ENCODE assay signal across 18 cellular contexts in genomic region chr6:34319471-34319885, GRCh38.
A peak's percentile ranks its signal among the peaks of the same experiment; 100 is the strongest.
DNase-seq lines count a peak whose midpoint lies in the region; ATAC-seq, FAIRE-seq and TF ChIP-seq lines count a peak whose summit lies in the region.
"Had no signal": no experiment of that assay in that cellular context is flagged by ENCODE, and none has a peak within 500 bp of the region (broad histone marks: within the 10 kb centered on the region; RNA-seq: fewer than 3 reads in every experiment).

No MANE protein-coding gene starts in this region.

- peaks cover 0 to 2% (median 0%) of the 10 kb centered on the region in 7 donors for H3K9me3 Mint-ChIP-seq in CD14-positive monocyte
- H3K9me3 Mint-ChIP-seq: activated T-helper 2 cell treated with anti-CD3 and anti-CD28 coated beads, Interferon-gamma antibody, Interleukin-2, Interleukin-4, amounts not matched to agents 10 μg/mL and 5 μg/mL and 100 μg/mL, durations not matched to agents 14 hours and 24 hours and 36 hours; brain; T-helper 1 cell treated with Interleukin-12 subunit alpha and Interleukin-12 subunit beta and Interleukin-4 antibody, amounts not matched to agents 30 μg/mL and 1 μg/mL, for 36 hours had no signal

- BruUV-seq in PC-3 (replicated peaks; lab: Mats Ljungman, UMichigan): no TSS peak

- 63 to 64% methylated on average over 4 of the region's 4 CpGs for WGBS in pancreas, 2 donors

- H3K27ac ChIP-seq in PC-3 (ENCODE audit: low read length) (no peak overlapping the region), pancreas (peak overlapping the region in 2 of 4 donors; percentile 18 to 27), upper lobe of right lung (no peak overlapping the region)
- H3K27ac ChIP-seq: parathyroid adenoma had no signal

- H3K9me2 ChIP-seq in PC-3 (replicated peaks; ENCODE audit: low read length): no peaks in the 10 kb centered on the region

- DNase-seq in CD14-positive monocyte (ENCODE audit: low spot score) (no peak), PC-3 (peak; percentile 46), epithelial cell of proximal tubule (ENCODE audit: low read depth) (peak; percentile 87), pancreas (no peak), SHP77 (lab: John Stamatoyannopoulos, UW) (no peak), upper lobe of right lung (no peak), NCI-H82 (lab: John Stamatoyannopoulos, UW) (no peak)
- DNase-seq: AML-193, DND-41, NCI-H1417, NCI-H446 treated with DMSO at 0.1 percent for 48 hours had no signal

- no peaks in the 10 kb centered on the region for H4K20me1 ChIP-seq in PC-3 (ENCODE audit: low read length)

- H3K36me3 ChIP-seq in PC-3 (ENCODE audit: low read depth, low read length) (no peaks in the 10 kb centered on the region), pancreas (no peaks in the 10 kb centered on the region), upper lobe of right lung (no peaks in the 10 kb centered on the region)

- H3K27ac Mint-ChIP-seq in CD14-positive monocyte: peak overlapping the region in 6 of 7 donors; percentile 1 to 87 (median 46)
- H3K27ac Mint-ChIP-seq: T-helper 1 cell treated with Interleukin-12 subunit alpha and Interleukin-12 subunit beta and Interleukin-4 antibody, amounts not matched to agents 30 μg/mL and 1 μg/mL, for 36 hours had no signal

- CTCF ChIA-PET in PC-3 (lab: Charles Lee): no interaction called here

- H3K27me3 ChIP-seq in PC-3 (ENCODE audit: low read length) (no peaks in the 10 kb centered on the region), pancreas (no peaks in the 10 kb centered on the region), upper lobe of right lung (no peaks in the 10 kb centered on the region)

- H3K27me3 Mint-ChIP-seq in CD14-positive monocyte (ENCODE audit: low read depth in 3 of 3): no peaks in the 10 kb centered on the region
- H3K27me3 Mint-ChIP-seq: brain had no signal

- no peaks in the 10 kb centered on the region for H3K9me3 ChIP-seq in PC-3 (ENCODE audit: low read length)
- H3K9me3 ChIP-seq in pancreas: no peaks in the 10 kb centered on the region
- no peaks in the 10 kb centered on the region for H3K9me3 ChIP-seq in upper lobe of right lung

- H3K4me3 Mint-ChIP-seq in CD14-positive monocyte: no peak overlapping the region
- H3K4me3 Mint-ChIP-seq: brain; T-helper 1 cell treated with Interleukin-12 subunit alpha and Interleukin-12 subunit beta and Interleukin-4 antibody, amounts not matched to agents 30 μg/mL and 1 μg/mL, for 36 hours had no signal

- H3K4me1 ChIP-seq in PC-3 (ENCODE audit: insufficient read depth, low read length) (no peaks in the 10 kb centered on the region), pancreas (peaks cover 0 to 19% (median 8%) of the 10 kb centered on the region in 3 donors), upper lobe of right lung (peaks cover 25% of the 10 kb centered on the region)

- TF ChIP-seq CTCF in CD14-positive monocyte (IDR thresholded peaks at IDR 0.05): no peak
- no peak for TF ChIP-seq CTCF in PC-3 (conservative IDR thresholded peaks at IDR 0.05; ENCODE audit: low read depth, low read length)
- TF ChIP-seq CTCF in epithelial cell of proximal tubule (conservative IDR thresholded peaks at IDR 0.05; ENCODE audit: low read depth, low read length): no peak
- no peak for TF ChIP-seq CTCF in pancreas (IDR thresholded peaks at IDR 0.05)
- no peak for TF ChIP-seq CTCF in upper lobe of right lung (IDR thresholded peaks at IDR 0.05)

- H3K4me1 Mint-ChIP-seq in CD14-positive monocyte: peaks cover 54% of the 10 kb centered on the region

- H3K9ac ChIP-seq in PC-3 (ENCODE audit: low read length): no peak overlapping the region
- H3K9ac ChIP-seq: parathyroid adenoma had no signal

- H3F3A ChIP-seq in PC-3 (ENCODE audit: low read length, unreplicated experiment): no peaks in the 10 kb centered on the region

- ATAC-seq in PC-3 (no peak), pancreas (peak in 3 of 4 donors; percentile 35 to 54 (median 43)), GM19035 (IDR thresholded peaks at IDR 0.05; ENCODE audit: unreplicated experiment) (no peak), upper lobe of right lung (no peak)
- ATAC-seq: Panc1 had no signal

- H2AFZ ChIP-seq in PC-3 (ENCODE audit: low read length): no peak overlapping the region
- H2AFZ ChIP-seq: parathyroid adenoma had no signal

- intact Hi-C loops in CD14-positive monocyte (cut with micrococcal nuclease) (no loop called here), PC-3 (cut with micrococcal nuclease) (no loop called here), pancreas (cut with DNase I) (no loop called here), upper lobe of right lung (cut with DNase I) (no loop called here)

- FAIRE-seq in pancreas (lab: Jason Lieb, UNC): no peak

- H3K4me3 ChIP-seq in PC-3 (ENCODE audit: low read length): no peak overlapping the region
- H3K4me3 ChIP-seq in epithelial cell of proximal tubule (ENCODE audit: low read depth, low read length): no peak overlapping the region
- no peak overlapping the region for H3K4me3 ChIP-seq in pancreas
- no peak overlapping the region for H3K4me3 ChIP-seq in upper lobe of right lung
- H3K4me3 ChIP-seq: lung had no signal

- POLR2A ChIA-PET in PC-3 (lab: Charles Lee; ENCODE audit: unreplicated experiment): no interaction called here

- H3K36me3 Mint-ChIP-seq in CD14-positive monocyte: peaks cover 10 to 17% of the 10 kb centered on the region in 2 donors

- no peak overlapping the region for H3K4me2 ChIP-seq in PC-3 (ENCODE audit: low read length)

- peaks cover 28% of the 10 kb centered on the region; the same call in 1 of the 2 replicates for H3K79me2 ChIP-seq in PC-3 (ENCODE audit: low read length)

Comparison
In these comparisons a context has a peak if more than half of its experiments do, and no peak if none do; other contexts are left out.
1. DNase-seq: peak in PC-3 (single experiment) and epithelial cell of proximal tubule (single experiment); none in CD14-positive monocyte (single experiment), pancreas (0 of 6), SHP77 (0 of 2), upper lobe of right lung (single experiment) and NCI-H82 (single experiment).
2. ATAC-seq: peak in pancreas (3 of 4); none in PC-3 (single experiment), GM19035 (single experiment) and upper lobe of right lung (single experiment).